Comparison of ENCODE assay signal across 23 cellular contexts in the genomic region with DNA sequence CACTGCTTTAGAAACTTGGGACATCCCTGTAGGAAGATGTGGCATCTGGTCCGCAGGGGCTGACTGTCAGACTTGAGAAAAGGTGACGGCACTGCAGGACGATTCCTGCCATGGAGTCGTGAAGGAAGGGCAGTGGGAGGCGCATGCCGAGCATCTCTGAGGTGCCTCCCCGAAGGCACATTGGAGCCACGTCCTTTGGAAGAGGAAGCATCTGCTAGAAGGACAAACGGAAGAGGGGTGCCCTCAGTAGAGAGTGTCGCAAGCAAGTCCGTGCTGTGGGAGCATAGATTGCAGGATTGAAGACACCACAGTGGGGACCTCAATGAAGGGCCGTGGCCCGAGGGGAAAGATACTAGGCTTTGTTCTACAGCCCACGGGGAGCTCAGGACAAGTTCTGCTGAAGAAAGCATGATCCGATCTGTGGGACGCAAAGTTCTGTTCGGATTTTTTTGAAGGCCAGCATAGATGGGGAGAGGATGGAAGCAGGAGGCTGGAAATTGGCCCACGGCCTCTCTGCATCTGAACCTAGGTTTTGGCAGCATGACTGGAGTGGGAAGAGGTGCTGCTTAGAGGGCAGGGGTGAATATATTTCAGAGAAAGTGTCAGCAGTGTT. TPM values are rescaled to one million over a fixed set of nuclear protein-coding genes. Genes with fewer than 3 reads are reported as not detected.
"Had no signal": no experiment of that assay in that cellular context is flagged by ENCODE, and none has a peak within 500 bp of the region (broad histone marks: within the 10 kb centered on the region; RNA-seq: fewer than 3 reads in every experiment).

No MANE protein-coding gene starts in this region.

- H3K4me2 ChIP-seq: PC-9 had no signal

- H3K36me3 ChIP-seq: cardiac muscle cell, WERI-Rb-1 had no signal

- H3K9me3 Mint-ChIP-seq: activated naive CD4-positive, alpha-beta T cell treated with anti-CD3 and anti-CD28 coated beads for 36 hours; T-cell had no signal

- H3K4me3 Mint-ChIP-seq: activated CD8-positive, alpha-beta T cell treated with anti-CD3 and anti-CD28 coated beads, Interleukin-2, amount 10 ng/mL, durations not matched to agents 7 days and 5 days; activated naive CD4-positive, alpha-beta T cell treated with anti-CD3 and anti-CD28 coated beads for 36 hours; activated naive CD8-positive, alpha-beta T cell; brain; T-cell had no signal

- H3K4me3 ChIP-seq: cardiac muscle cell, PC-9 had no signal

- DNase-seq: activated CD4-positive, alpha-beta T cell treated with anti-CD3 and anti-CD28 coated beads for 4 hours; activated CD4-positive, alpha-beta T cell treated with anti-CD3 and anti-CD28 coated beads, Interleukin-2, amount 50 U/mL, for 4 hours; activated CD8-positive, alpha-beta memory T cell treated with anti-CD3 and anti-CD28 coated beads, Interleukin-2, amount 50 U/mL, for 48 hours; activated CD8-positive, alpha-beta T cell treated with anti-CD3 and anti-CD28 coated beads, Interleukin-2, amount 10 ng/mL, durations not matched to agents 7 days and 5 days; activated effector memory CD4-positive, alpha-beta T cell treated with anti-CD3 and anti-CD28 coated beads, Interleukin-2, amount 50 U/mL, for 16 hours; activated naive CD4-positive, alpha-beta T cell treated with anti-CD3 and anti-CD28 coated beads for 36 hours; activated T-cell treated with anti-CD3 and anti-CD28 coated beads, Interleukin-2, amount 50 U/mL, for 1 hour; amygdala; NCI-H146; NCI-H187 treated with DMSO at 0.1 percent for 48 hours; NCI-H2171 treated with DMSO at 0.1 percent for 48 hours; NCI-H510A treated with DMSO at 0.1 percent for 48 hours; PC-9; SHP77 treated with DMSO at 0.1 percent for 48 hours; T-cell; WERI-Rb-1 had no signal

- H3K27ac Mint-ChIP-seq: activated CD8-positive, alpha-beta T cell treated with anti-CD3 and anti-CD28 coated beads, Interleukin-2, amount 10 ng/mL, durations not matched to agents 7 days and 5 days; activated naive CD4-positive, alpha-beta T cell treated with anti-CD3 and anti-CD28 coated beads for 36 hours; activated naive CD8-positive, alpha-beta T cell; brain; T-cell had no signal

- H3K27me3 Mint-ChIP-seq: activated naive CD8-positive, alpha-beta T cell had no signal

- H3K4me1 Mint-ChIP-seq: brain, T-cell had no signal

- H3K27ac ChIP-seq: cardiac muscle cell, PC-9, WERI-Rb-1 had no signal

- H3K36me3 Mint-ChIP-seq: activated naive CD8-positive, alpha-beta T cell; brain; T-cell had no signal

- H2AFZ ChIP-seq: PC-9 had no signal

- ATAC-seq: activated CD4-positive, CD25-positive, alpha-beta regulatory T cell treated with anti-CD3 and anti-CD28 coated beads, Interleukin-2, amount 50 U/mL, for 24 hours; activated CD8-positive, alpha-beta T cell treated with anti-CD3 and anti-CD28 coated beads, Interleukin-2, amount 10 ng/mL, durations not matched to agents 7 days and 5 days; T-cell had no signal

RNA-seq across cellular contexts. Expression of gene HELT, which starts 24.2 kb away (rescaled TPM):
- total RNA-seq: activated CD8-positive, alpha-beta T cell treated with anti-CD3 and anti-CD28 coated beads, Interleukin-2, amount 10 ng/mL, durations not matched to agents 7 days and 5 days; activated naive CD4-positive, alpha-beta T cell treated with anti-CD3 and anti-CD28 coated beads for 36 hours; astrocyte; cardiac muscle cell; PC-9; SK-MEL-5; T-cell; T-helper 2 cell treated with Interferon-gamma antibody and Interleukin-4, amounts not matched to agents 100 ng/mL and 5 ng/mL, for 36 hours had no signal
- polyA plus RNA-seq: cardiac muscle cell had no signal
